ENCODE assay signal across 20 cellular contexts in genomic region chr7:128876586-128876977, GRCh38. TPM values are rescaled to one million over a fixed set of nuclear protein-coding genes. Genes with fewer than 3 reads are reported as not detected.
"Had no signal": no experiment of that assay in that cellular context is flagged by ENCODE, and none has a peak within 500 bp of the region (broad histone marks: within the 10 kb centered on the region; RNA-seq: fewer than 3 reads in every experiment).

No MANE protein-coding gene starts in this region.

- H3K9me3 ChIP-seq: pancreas, tibial artery, vagina had no signal

- H3K4me3 Mint-ChIP-seq: activated CD4-positive, alpha-beta T cell treated with anti-CD3 and anti-CD28 coated beads, Interleukin-2, amount 10 ng/mL, durations not matched to agents 7 days and 5 days; activated CD8-positive, alpha-beta T cell treated with anti-CD3 and anti-CD28 coated beads, Interleukin-2, amount 10 ng/mL, durations not matched to agents 7 days and 5 days; activated naive CD4-positive, alpha-beta T cell treated with anti-CD3 and anti-CD28 coated beads, Interleukin-2, amount 50 U/mL, for 24 hours; activated T-cell treated with anti-CD3 and anti-CD28 coated beads, Interleukin-2, amount 50 U/mL, for 4 hours; endodermal cell; naive thymus-derived CD8-positive, alpha-beta T cell had no signal

- H3K27me3 Mint-ChIP-seq: activated CD4-positive, alpha-beta T cell treated with anti-CD3 and anti-CD28 coated beads, Interleukin-2, amount 10 ng/mL, durations not matched to agents 7 days and 5 days; activated naive CD4-positive, alpha-beta T cell treated with anti-CD3 and anti-CD28 coated beads, Interleukin-2, amount 50 U/mL, for 24 hours had no signal

- H3K4me1 ChIP-seq: pancreas, tibial artery, vagina had no signal

- H3K27ac ChIP-seq: cardiac muscle cell, pancreas, tibial artery, vagina had no signal

- H3K36me3 Mint-ChIP-seq: activated naive CD4-positive, alpha-beta T cell treated with anti-CD3 and anti-CD28 coated beads, Interleukin-2, amount 50 U/mL, for 24 hours; naive thymus-derived CD8-positive, alpha-beta T cell had no signal

- H3K27ac Mint-ChIP-seq: activated CD4-positive, alpha-beta T cell treated with anti-CD3 and anti-CD28 coated beads, Interleukin-2, amount 10 ng/mL, durations not matched to agents 7 days and 5 days; activated CD8-positive, alpha-beta T cell treated with anti-CD3 and anti-CD28 coated beads, Interleukin-2, amount 10 ng/mL, durations not matched to agents 7 days and 5 days; activated naive CD4-positive, alpha-beta T cell treated with anti-CD3 and anti-CD28 coated beads, Interleukin-2, amount 50 U/mL, for 24 hours; endodermal cell; naive thymus-derived CD8-positive, alpha-beta T cell had no signal

- H3K27me3 ChIP-seq: dorsolateral prefrontal cortex, pancreas, vagina had no signal

- H3K36me3 ChIP-seq: cardiac muscle cell, pancreas, tibial artery, vagina had no signal

- H3K4me1 Mint-ChIP-seq: activated naive CD4-positive, alpha-beta T cell treated with anti-CD3 and anti-CD28 coated beads, Interleukin-2, amount 50 U/mL, for 24 hours; endodermal cell had no signal

- DNase-seq: activated CD4-positive, alpha-beta T cell treated with anti-CD3 and anti-CD28 coated beads, Interleukin-2, amount 10 ng/mL, durations not matched to agents 7 days and 5 days; activated CD8-positive, alpha-beta T cell treated with anti-CD3 and anti-CD28 coated beads, Interleukin-2, amount 10 ng/mL, durations not matched to agents 7 days and 5 days; activated effector memory CD4-positive, alpha-beta T cell treated with anti-CD3 and anti-CD28 coated beads, Interleukin-2, amount 50 U/mL, for 16 hours; activated T-cell treated with anti-CD3 and anti-CD28 coated beads, Interleukin-2, amount 50 U/mL, for 4 hours; dorsolateral prefrontal cortex; endodermal cell; foreskin melanocyte; glutamatergic neuron; hypothalamus; mesendoderm; stimulated activated CD4-positive, alpha-beta T cell treated with anti-CD3 and anti-CD28 coated beads, Interleukin-12 subunit alpha, Interleukin-12 subunit beta, amount 100 ng/mL, for 4 hours; stimulated activated CD4-positive, alpha-beta T cell treated with anti-CD3 and anti-CD28 coated beads, Interleukin-2, amount 100 ng/mL, for 24 hours; stimulated activated naive CD8-positive, alpha-beta T cell treated with anti-CD3 and anti-CD28 coated beads, Interleukin-15, Interleukin-2, amounts not matched to agents 100 U/mL and 50 U/mL, for 24 hours; T1000 had no signal

- H3K4me3 ChIP-seq: cardiac muscle cell, dorsolateral prefrontal cortex, pancreas, tibial artery, vagina had no signal

- H3K9me3 Mint-ChIP-seq: activated CD4-positive, alpha-beta T cell treated with anti-CD3 and anti-CD28 coated beads, Interleukin-2, amount 10 ng/mL, durations not matched to agents 7 days and 5 days; activated naive CD4-positive, alpha-beta T cell treated with anti-CD3 and anti-CD28 coated beads, Interleukin-2, amount 50 U/mL, for 24 hours; activated T-cell treated with anti-CD3 and anti-CD28 coated beads, Interleukin-2, amount 50 U/mL, for 4 hours; endodermal cell; naive thymus-derived CD8-positive, alpha-beta T cell had no signal

- ATAC-seq: activated CD8-positive, alpha-beta T cell treated with anti-CD3 and anti-CD28 coated beads, Interleukin-2, amount 10 ng/mL, durations not matched to agents 7 days and 5 days; activated T-cell treated with anti-CD3 and anti-CD28 coated beads, Interleukin-2, amount 50 U/mL, for 4 hours; naive thymus-derived CD8-positive, alpha-beta T cell; pancreas; stimulated activated naive CD8-positive, alpha-beta T cell treated with anti-CD3 and anti-CD28 coated beads, Interleukin-15, Interleukin-2, amounts not matched to agents 100 U/mL and 50 U/mL, for 24 hours had no signal

RNA-seq across cellular contexts. Expression of gene KCP, which starts 33.9 kb away (rescaled TPM):
- polyA plus RNA-seq: naive thymus-derived CD8-positive, alpha-beta T cell had no signal

RNA-seq across cellular contexts. Expression of gene FLNC, which starts 46.4 kb away (rescaled TPM):
- total RNA-seq: activated CD4-positive, alpha-beta T cell treated with anti-CD3 and anti-CD28 coated beads, Interleukin-2, amount 10 ng/mL, durations not matched to agents 7 days and 5 days; activated CD8-positive, alpha-beta T cell treated with anti-CD3 and anti-CD28 coated beads, Interleukin-2, amount 10 ng/mL, durations not matched to agents 7 days and 5 days; naive thymus-derived CD8-positive, alpha-beta T cell had no signal
